ENCODE assay signal across 2 cellular contexts in the genomic region with DNA sequence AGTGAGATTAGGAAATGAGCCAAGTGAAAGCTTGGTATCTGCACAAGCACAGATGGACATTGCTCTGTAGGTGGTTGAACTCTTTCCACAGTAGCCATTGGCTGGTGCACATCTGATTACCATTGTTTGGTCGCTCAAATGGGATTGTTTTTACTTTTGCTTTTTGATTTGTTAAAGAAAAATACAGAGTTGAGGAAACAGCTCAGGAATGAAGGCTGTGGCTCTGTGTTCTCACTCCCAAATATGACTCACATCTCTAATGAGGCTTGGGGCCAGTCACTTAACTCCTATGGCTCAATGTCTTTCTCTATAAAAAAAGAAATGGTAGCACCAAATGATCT.
TF ChIP-seq lines count a peak whose summit lies in the region.

No MANE protein-coding gene starts in this region.

TF ChIP-seq in endothelial cell of umbilical vein, 7 proteins besides CTCF, POLR2A, EP300 and RAD21 (continued from another document):
- peak; percentile 58 for TF ChIP-seq JUN (IDR thresholded peaks at IDR 0.05; ENCODE audit: borderline replicate concordance, insufficient read depth, insufficient read length, low read depth)

TF ChIP-seq in HepG2, 621 proteins besides CTCF, POLR2A, EP300 and RAD21 (continues in another document):
- TF ChIP-seq, protein P1, sequence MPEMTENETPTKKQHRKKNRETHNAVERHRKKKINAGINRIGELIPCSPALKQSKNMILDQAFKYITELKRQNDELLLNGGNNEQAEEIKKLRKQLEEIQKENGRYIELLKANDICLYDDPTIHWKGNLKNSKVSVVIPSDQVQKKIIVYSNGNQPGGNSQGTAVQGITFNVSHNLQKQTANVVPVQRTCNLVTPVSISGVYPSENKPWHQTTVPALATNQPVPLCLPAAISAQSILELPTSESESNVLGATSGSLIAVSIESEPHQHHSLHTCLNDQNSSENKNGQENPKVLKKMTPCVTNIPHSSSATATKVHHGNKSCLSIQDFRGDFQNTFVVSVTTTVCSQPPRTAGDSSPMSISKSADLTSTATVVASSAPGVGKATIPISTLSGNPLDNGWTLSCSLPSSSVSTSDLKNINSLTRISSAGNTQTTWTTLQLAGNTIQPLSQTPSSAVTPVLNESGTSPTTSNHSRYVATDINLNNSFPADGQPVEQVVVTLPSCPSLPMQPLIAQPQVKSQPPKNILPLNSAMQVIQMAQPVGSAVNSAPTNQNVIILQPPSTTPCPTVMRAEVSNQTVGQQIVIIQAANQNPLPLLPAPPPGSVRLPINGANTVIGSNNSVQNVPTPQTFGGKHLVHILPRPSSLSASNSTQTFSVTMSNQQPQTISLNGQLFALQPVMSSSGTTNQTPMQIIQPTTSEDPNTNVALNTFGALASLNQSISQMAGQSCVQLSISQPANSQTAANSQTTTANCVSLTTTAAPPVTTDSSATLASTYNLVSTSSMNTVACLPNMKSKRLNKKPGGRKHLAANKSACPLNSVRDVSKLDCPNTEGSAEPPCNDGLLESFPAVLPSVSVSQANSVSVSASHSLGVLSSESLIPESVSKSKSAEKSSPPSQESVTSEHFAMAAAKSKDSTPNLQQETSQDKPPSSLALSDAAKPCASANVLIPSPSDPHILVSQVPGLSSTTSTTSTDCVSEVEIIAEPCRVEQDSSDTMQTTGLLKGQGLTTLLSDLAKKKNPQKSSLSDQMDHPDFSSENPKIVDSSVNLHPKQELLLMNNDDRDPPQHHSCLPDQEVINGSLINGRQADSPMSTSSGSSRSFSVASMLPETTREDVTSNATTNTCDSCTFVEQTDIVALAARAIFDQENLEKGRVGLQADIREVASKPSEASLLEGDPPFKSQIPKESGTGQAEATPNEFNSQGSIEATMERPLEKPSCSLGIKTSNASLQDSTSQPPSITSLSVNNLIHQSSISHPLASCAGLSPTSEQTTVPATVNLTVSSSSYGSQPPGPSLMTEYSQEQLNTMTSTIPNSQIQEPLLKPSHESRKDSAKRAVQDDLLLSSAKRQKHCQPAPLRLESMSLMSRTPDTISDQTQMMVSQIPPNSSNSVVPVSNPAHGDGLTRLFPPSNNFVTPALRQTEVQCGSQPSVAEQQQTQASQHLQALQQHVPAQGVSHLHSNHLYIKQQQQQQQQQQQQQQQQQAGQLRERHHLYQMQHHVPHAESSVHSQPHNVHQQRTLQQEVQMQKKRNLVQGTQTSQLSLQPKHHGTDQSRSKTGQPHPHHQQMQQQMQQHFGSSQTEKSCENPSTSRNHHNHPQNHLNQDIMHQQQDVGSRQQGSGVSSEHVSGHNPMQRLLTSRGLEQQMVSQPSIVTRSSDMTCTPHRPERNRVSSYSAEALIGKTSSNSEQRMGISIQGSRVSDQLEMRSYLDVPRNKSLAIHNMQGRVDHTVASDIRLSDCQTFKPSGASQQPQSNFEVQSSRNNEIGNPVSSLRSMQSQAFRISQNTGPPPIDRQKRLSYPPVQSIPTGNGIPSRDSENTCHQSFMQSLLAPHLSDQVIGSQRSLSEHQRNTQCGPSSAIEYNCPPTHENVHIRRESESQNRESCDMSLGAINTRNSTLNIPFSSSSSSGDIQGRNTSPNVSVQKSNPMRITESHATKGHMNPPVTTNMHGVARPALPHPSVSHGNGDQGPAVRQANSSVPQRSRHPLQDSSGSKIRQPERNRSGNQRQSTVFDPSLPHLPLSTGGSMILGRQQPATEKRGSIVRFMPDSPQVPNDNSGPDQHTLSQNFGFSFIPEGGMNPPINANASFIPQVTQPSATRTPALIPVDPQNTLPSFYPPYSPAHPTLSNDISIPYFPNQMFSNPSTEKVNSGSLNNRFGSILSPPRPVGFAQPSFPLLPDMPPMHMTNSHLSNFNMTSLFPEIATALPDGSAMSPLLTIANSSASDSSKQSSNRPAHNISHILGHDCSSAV (CRISPR knock-in tag; IDR thresholded peaks at IDR 0.05; ENCODE audit: borderline replicate concordance) = no peak
- TF ChIP-seq YEATS4 (CRISPR knock-in tag; IDR thresholded peaks at IDR 0.05; ENCODE audit: borderline replicate concordance) = no peak
- no peak for TF ChIP-seq SIN3A (IDR thresholded peaks at IDR 0.05; ENCODE audit: borderline replicate concordance, low read depth, low read length)
- TF ChIP-seq NFKB2 (CRISPR knock-in tag; IDR thresholded peaks at IDR 0.05; ENCODE audit: borderline replicate concordance) = no peak
- TF ChIP-seq REPIN1 (CRISPR knock-in tag; IDR thresholded peaks at IDR 0.05; ENCODE audit: borderline replicate concordance, low read depth) = no peak
- TF ChIP-seq, protein P2, sequence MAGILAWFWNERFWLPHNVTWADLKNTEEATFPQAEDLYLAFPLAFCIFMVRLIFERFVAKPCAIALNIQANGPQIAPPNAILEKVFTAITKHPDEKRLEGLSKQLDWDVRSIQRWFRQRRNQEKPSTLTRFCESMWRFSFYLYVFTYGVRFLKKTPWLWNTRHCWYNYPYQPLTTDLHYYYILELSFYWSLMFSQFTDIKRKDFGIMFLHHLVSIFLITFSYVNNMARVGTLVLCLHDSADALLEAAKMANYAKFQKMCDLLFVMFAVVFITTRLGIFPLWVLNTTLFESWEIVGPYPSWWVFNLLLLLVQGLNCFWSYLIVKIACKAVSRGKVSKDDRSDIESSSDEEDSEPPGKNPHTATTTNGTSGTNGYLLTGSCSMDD (CRISPR knock-in tag; IDR thresholded peaks at IDR 0.05) = no peak
- TF ChIP-seq SOX6 (IDR thresholded peaks at IDR 0.05) = no peak
- TF ChIP-seq SOX6 (CRISPR knock-in tag; IDR thresholded peaks at IDR 0.05) = peak; percentile 66; the same call in 1 of the 2 replicates
- no peak for TF ChIP-seq TP53 (CRISPR knock-in tag; conservative IDR thresholded peaks at IDR 0.05)
- 0 out of 2 replicates have a peak, but pooled peaks have one; percentile 34 for TF ChIP-seq ZNF761 (CRISPR knock-in tag; conservative IDR thresholded peaks at IDR 0.05)
- TF ChIP-seq MAFK (conservative IDR thresholded peaks at IDR 0.05 in 1 of 2, IDR thresholded peaks at IDR 0.05 in 1 of 2; ENCODE audit: low read length in 2 of 2) = no peak
- 0 out of 2 replicates have a peak, but pooled peaks have one; percentile 28 for TF ChIP-seq ZNF691 (CRISPR knock-in tag; IDR thresholded peaks at IDR 0.05; ENCODE audit: borderline replicate concordance, low read depth)
- TF ChIP-seq HNF1A (IDR thresholded peaks at IDR 0.05; ENCODE audit: low read depth) = no peak
- TF ChIP-seq HNF1A (CRISPR knock-in tag; IDR thresholded peaks at IDR 0.05; ENCODE audit: borderline replicate concordance) = peak; percentile 31; the same call in 1 of the 2 replicates
- TF ChIP-seq TERF1 (CRISPR knock-in tag; IDR thresholded peaks at IDR 0.05) = no peak
- no peak for TF ChIP-seq GRHL1 (CRISPR knock-in tag; conservative IDR thresholded peaks at IDR 0.05)
- TF ChIP-seq MYC (CRISPR knock-in tag; IDR thresholded peaks at IDR 0.05; ENCODE audit: borderline replicate concordance) = no peak
- TF ChIP-seq ZFP36L1 (CRISPR knock-in tag; IDR thresholded peaks at IDR 0.05) = no peak
- TF ChIP-seq ZMYM4 (CRISPR knock-in tag; IDR thresholded peaks at IDR 0.05) = peak; percentile 69
- 0 out of 2 replicates have a peak, but pooled peaks have one; percentile 35 for TF ChIP-seq CEBPG (CRISPR knock-in tag; IDR thresholded peaks at IDR 0.05)
- no peak for TF ChIP-seq SOX13 (IDR thresholded peaks at IDR 0.05)
- peak in 1 of 2 experiments; percentile 59; a peak in 2 of 4 replicates for TF ChIP-seq SOX13 (CRISPR knock-in tag; conservative IDR thresholded peaks at IDR 0.05 in 1 of 2, IDR thresholded peaks at IDR 0.05 in 1 of 2)
- no peak for TF ChIP-seq AKAP8 (CRISPR knock-in tag; IDR thresholded peaks at IDR 0.05)
- no peak for TF ChIP-seq ZNF20 (CRISPR knock-in tag; IDR thresholded peaks at IDR 0.05)
- TF ChIP-seq NFYC (CRISPR knock-in tag; IDR thresholded peaks at IDR 0.05) = 0 out of 2 replicates have a peak, but pooled peaks have one; percentile 15
- no peak for TF ChIP-seq ZNF558 (CRISPR knock-in tag; IDR thresholded peaks at IDR 0.05; ENCODE audit: borderline replicate concordance)
- TF ChIP-seq SALL1 (CRISPR knock-in tag; IDR thresholded peaks at IDR 0.05) = no peak
- TF ChIP-seq ZSCAN20 (CRISPR knock-in tag; IDR thresholded peaks at IDR 0.05; ENCODE audit: borderline replicate concordance) = no peak
- TF ChIP-seq YY1 (IDR thresholded peaks at IDR 0.05; ENCODE audit: insufficient read depth, insufficient replicate concordance, low read depth, low read length) = no peak
- TF ChIP-seq CREM (IDR thresholded peaks at IDR 0.05) = no peak; the same call in 1 of the 2 replicates
- TF ChIP-seq CREM (CRISPR knock-in tag; IDR thresholded peaks at IDR 0.05) = no peak
- no peak for TF ChIP-seq CREB1 (IDR thresholded peaks at IDR 0.05)
- TF ChIP-seq CREB1 (CRISPR knock-in tag; IDR thresholded peaks at IDR 0.05) = 0 out of 2 replicates have a peak, but pooled peaks have one; percentile 38
- TF ChIP-seq ZC3H13 (CRISPR knock-in tag; IDR thresholded peaks at IDR 0.05) = no peak
- peak; percentile 36; the same call in 1 of the 2 replicates for TF ChIP-seq PAXIP1 (CRISPR knock-in tag; conservative IDR thresholded peaks at IDR 0.05)
- TF ChIP-seq SP2 (CRISPR knock-in tag; IDR thresholded peaks at IDR 0.05) = no peak
